Comparison of ENCODE assay signal across 8 cellular contexts in genomic region chr7:20647908-20648776, GRCh38. TPM values are rescaled to one million over a fixed set of nuclear protein-coding genes. Genes with fewer than 3 reads are reported as not detected.
A peak's percentile ranks its signal among the peaks of the same experiment; 100 is the strongest.
DNase-seq lines count a peak whose midpoint lies in the region; ATAC-seq and TF ChIP-seq lines count a peak whose summit lies in the region.

No MANE protein-coding gene starts in this region.

- H2AFZ ChIP-seq in neural progenitor cell (replicated peaks): peak overlapping the region; percentile 61

- DNase-seq in KG1 (lab: John Stamatoyannopoulos, UW) (peak; percentile 60), amniotic epithelial cell (ENCODE audit: low read depth) (peak; percentile 4), neural progenitor cell (ENCODE audit: low spot score) (peak; percentile 70), inferior parietal cortex (ENCODE audit: extremely low spot score) (no peak), T-helper 1 cell (no peak)

- no peak overlapping the region for H3K4me3 Mint-ChIP-seq in neural progenitor cell

- H3K4me3 ChIP-seq in neural progenitor cell: no peak overlapping the region

- peaks cover 17% of the 10 kb centered on the region for H3K4me1 Mint-ChIP-seq in neural progenitor cell

- H3F3A ChIP-seq in neural progenitor cell (ENCODE audit: low read depth): no peaks in the 10 kb centered on the region

- H3K27ac Mint-ChIP-seq in neural progenitor cell: no peak overlapping the region

- no peaks in the 10 kb centered on the region for H3K27me3 Mint-ChIP-seq in neural progenitor cell (ENCODE audit: insufficient read depth, low read depth)

- no peaks in the 10 kb centered on the region for H3K27me3 ChIP-seq in neural progenitor cell

- H3K36me3 ChIP-seq in neural progenitor cell: no peaks in the 10 kb centered on the region

- H3K79me2 ChIP-seq in neural progenitor cell (ENCODE audit: low read depth): no peaks in the 10 kb centered on the region

- H3K9ac ChIP-seq in neural progenitor cell: no peak overlapping the region

- H3K36me3 Mint-ChIP-seq in neural progenitor cell: no peaks in the 10 kb centered on the region

- no peaks in the 10 kb centered on the region for H3K9me3 Mint-ChIP-seq in neural progenitor cell

- H4K20me1 ChIP-seq in neural progenitor cell (ENCODE audit: low read depth): no peaks in the 10 kb centered on the region

- H3K9me3 ChIP-seq in neural progenitor cell (ENCODE audit: low read depth): no peaks in the 10 kb centered on the region

- TF ChIP-seq CTCF in 22Rv1 (IDR thresholded peaks at IDR 0.05) (peak; percentile 88), neural progenitor cell (IDR thresholded peaks at IDR 0.05) (peak; percentile 79)

- H3K4me2 ChIP-seq in neural progenitor cell: no peak overlapping the region

- ATAC-seq in GM18502 (IDR thresholded peaks at IDR 0.05; ENCODE audit: poor library complexity, unreplicated experiment) (peak; percentile 65), HG02642 (IDR thresholded peaks at IDR 0.05; ENCODE audit: poor library complexity, unreplicated experiment) (no peak)

- peaks cover 3% of the 10 kb centered on the region for H3K4me1 ChIP-seq in neural progenitor cell

- H3K27ac ChIP-seq in 22Rv1 (no peak overlapping the region), neural progenitor cell (no peak overlapping the region)

RNA-seq across cellular contexts. Expression of gene ABCB5, which starts 32.7 kb away (rescaled TPM):
- total RNA-seq in neural progenitor cell (ENCODE audit: low replicate concordance): not detected in 2 replicates

Comparison
In these comparisons a context has a peak if more than half of its experiments do, and no peak if none do; other contexts are left out.
1. DNase-seq: peak in KG1 (single experiment), amniotic epithelial cell (single experiment) and neural progenitor cell (single experiment); none in inferior parietal cortex (single experiment) and T-helper 1 cell (0 of 5).